In genomic region chr12:49109631-49110172, GRCh38 we compare ENCODE assay signal across 8 cellular contexts. TPM values are rescaled to one million over a fixed set of nuclear protein-coding genes. Genes with fewer than 3 reads are reported as not detected.
DNase-seq lines count a peak whose midpoint lies in the region; ATAC-seq and TF ChIP-seq lines count a peak whose summit lies in the region.

No MANE protein-coding gene starts in this region.

- peak overlapping the region; percentile 94 for H3K4me3 Mint-ChIP-seq in activated CD8-positive, alpha-beta memory T cell treated with anti-CD3 and anti-CD28 coated beads, Interleukin-2, amount 10 ng/mL, durations not matched to agents 7 days and 5 days
- peak overlapping the region; percentile 93 to 100 (median 98) for H3K4me3 Mint-ChIP-seq in brain

- H3K4me1 ChIP-seq in lower lobe of right lung (peaks cover 52% of the 10 kb centered on the region), transverse colon (peaks cover 24 to 47% (median 36%) of the 10 kb centered on the region in 4 donors)

- peaks cover 26% of the 10 kb centered on the region for H3K36me3 ChIP-seq in lower lobe of right lung
- H3K36me3 ChIP-seq in transverse colon, result peaks cover 0 to 6% (median 0%) of the 10 kb centered on the region in 4 donors

- ATAC-seq in activated CD8-positive, alpha-beta memory T cell treated with anti-CD3 and anti-CD28 coated beads, Interleukin-2, amount 10 ng/mL, durations not matched to agents 7 days and 5 days, result no peak
- ATAC-seq in lower lobe of right lung (peak; percentile 0 to 8), GM18520 (IDR thresholded peaks at IDR 0.05; ENCODE audit: unreplicated experiment) (no peak), HG03354 (IDR thresholded peaks at IDR 0.05; ENCODE audit: poor library complexity, severe bottlenecking, unreplicated experiment) (no peak)

- H3K36me3 Mint-ChIP-seq in activated CD8-positive, alpha-beta memory T cell treated with anti-CD3 and anti-CD28 coated beads, Interleukin-2, amount 10 ng/mL, durations not matched to agents 7 days and 5 days, result no peaks in the 10 kb centered on the region
- peaks cover 28% of the 10 kb centered on the region for H3K36me3 Mint-ChIP-seq in brain

- H3K9me3 ChIP-seq in lower lobe of right lung (no peaks in the 10 kb centered on the region), transverse colon (no peaks in the 10 kb centered on the region)

- H3K27me3 ChIP-seq in lower lobe of right lung (ENCODE audit: low read depth) (no peaks in the 10 kb centered on the region), transverse colon (no peaks in the 10 kb centered on the region)

- DNase-seq in activated CD8-positive, alpha-beta memory T cell treated with anti-CD3 and anti-CD28 coated beads, Interleukin-2, amount 10 ng/mL, durations not matched to agents 7 days and 5 days, result no peak
- DNase-seq in activated CD8-positive, alpha-beta memory T cell treated with anti-CD3 and anti-CD28 coated beads for 24 hours, result no peak
- DNase-seq in lower lobe of right lung (no peak), transverse colon (no peak), DMS153 treated with DMSO at 0.1 percent for 48 hours (lab: John Stamatoyannopoulos, UW; ENCODE audit: unreplicated experiment) (no peak)

- peak overlapping the region; percentile 83 for H3K27ac Mint-ChIP-seq in activated CD8-positive, alpha-beta memory T cell treated with anti-CD3 and anti-CD28 coated beads, Interleukin-2, amount 10 ng/mL, durations not matched to agents 7 days and 5 days
- H3K27ac Mint-ChIP-seq in brain, result peak overlapping the region; percentile 99 to 100 (median 99)

- H3K4me1 Mint-ChIP-seq in activated CD8-positive, alpha-beta memory T cell treated with anti-CD3 and anti-CD28 coated beads, Interleukin-2, amount 10 ng/mL, durations not matched to agents 7 days and 5 days, result peaks cover 28% of the 10 kb centered on the region
- H3K4me1 Mint-ChIP-seq in brain, result peaks cover 51% of the 10 kb centered on the region

- CTCF ChIA-PET in activated CD8-positive, alpha-beta memory T cell treated with anti-CD3 and anti-CD28 coated beads, Interleukin-2, amount 10 ng/mL, durations not matched to agents 7 days and 5 days (lab: Charles Lee), result interaction anchor here (0.9 to 9.4 kb wide), 12 partner anchors 8 to 314 kb away, joined by 3 to 80 read pairs (median 9); partner anchors contain the start of genes DHH and TUBA1B

- TF ChIP-seq CTCF in brain (conservative IDR thresholded peaks at IDR 0.05) (no peak), lower lobe of right lung (IDR thresholded peaks at IDR 0.05) (no peak), transverse colon (IDR thresholded peaks at IDR 0.05) (no peak)

- no peak for TF ChIP-seq POLR2A in transverse colon (IDR thresholded peaks at IDR 0.05)

- H3K9me3 Mint-ChIP-seq in activated CD8-positive, alpha-beta memory T cell treated with anti-CD3 and anti-CD28 coated beads, Interleukin-2, amount 10 ng/mL, durations not matched to agents 7 days and 5 days (ENCODE audit: low read depth), result no peaks in the 10 kb centered on the region
- H3K9me3 Mint-ChIP-seq in brain, result peaks cover 0 to 3% (median 0%) of the 10 kb centered on the region in 5 experiments

- H3K27ac ChIP-seq in lower lobe of right lung (peak overlapping the region; percentile 95), transverse colon (peak overlapping the region; percentile 96 to 99 (median 97))

- TF ChIP-seq EP300 in transverse colon (IDR thresholded peaks at IDR 0.05; ENCODE audit: low read depth), result no peak

- WGBS in transverse colon (ENCODE audit: low coverage in 1 of 2), 2 donors, result 15 to 17% methylated on average over 1 to 10 of the region's 10 CpGs

- in situ Hi-C loops in transverse colon (cut with MboI; ENCODE audit: low pct_ligation_motif_present in 1 of 4, low pct_unique_long_range_greater_than_20kb in 1 of 4, low sequenced_read_pairs in 3 of 4), result no loop called here

- intact Hi-C loops in lower lobe of right lung (cut with DNase I) (no loop called here), transverse colon (cut with DNase I; ENCODE audit: low total_unique reads) (no loop called here)

- H3K27me3 Mint-ChIP-seq in activated CD8-positive, alpha-beta memory T cell treated with anti-CD3 and anti-CD28 coated beads, Interleukin-2, amount 10 ng/mL, durations not matched to agents 7 days and 5 days, result no peaks in the 10 kb centered on the region
- peaks cover 21% of the 10 kb centered on the region for H3K27me3 Mint-ChIP-seq in brain

- H3K4me3 ChIP-seq in lower lobe of right lung, result peak overlapping the region; percentile 82
- H3K4me3 ChIP-seq in transverse colon, result peak overlapping the region; percentile 64 to 92 (median 88)

RNA-seq across cellular contexts. Expression of gene LMBR1L, which starts 0.9 kb away (rescaled TPM):
- 10 to 100 TPM; 46.9 to 53.4 TPM for total RNA-seq in activated CD8-positive, alpha-beta memory T cell treated with anti-CD3 and anti-CD28 coated beads, Interleukin-2, amount 10 ng/mL, durations not matched to agents 7 days and 5 days
- 13.9 TPM for polyA plus RNA-seq in brain (ENCODE audit: insufficient read depth, low read depth, low replicate concordance)
- total RNA-seq in lower lobe of right lung (61.7 TPM), transverse colon (100 to 1,000 TPM in 1 of 4 donors, 10 to 100 TPM in 3; 72.6 to 125 (median 82.1) TPM)

RNA-seq across cellular contexts. Expression of gene DHH, which starts 15.1 kb away (rescaled TPM):
- total RNA-seq in activated CD8-positive, alpha-beta memory T cell treated with anti-CD3 and anti-CD28 coated beads, Interleukin-2, amount 10 ng/mL, durations not matched to agents 7 days and 5 days, result under 1 TPM in 1 of 2 experiments, not detected in 1; 0.15 TPM
- polyA plus RNA-seq in brain (ENCODE audit: insufficient read depth, low read depth, low replicate concordance), result 0.15 TPM
- 1.5 TPM for total RNA-seq in lower lobe of right lung
- under 1 TPM in 2 of 4 donors, not detected in 2; 0.27 to 0.32 TPM for total RNA-seq in transverse colon

RNA-seq across cellular contexts. Expression of gene TUBA1B, which starts 21.5 kb away (rescaled TPM):
- total RNA-seq in activated CD8-positive, alpha-beta memory T cell treated with anti-CD3 and anti-CD28 coated beads, Interleukin-2, amount 10 ng/mL, durations not matched to agents 7 days and 5 days, result 1,000 to 10,000 TPM; 1,970 to 2,009 TPM
- 3,807 TPM for polyA plus RNA-seq in brain (ENCODE audit: insufficient read depth, low read depth, low replicate concordance)
- total RNA-seq in lower lobe of right lung, result 575 TPM
- 100 to 1,000 TPM; 219 to 390 (median 319) TPM for total RNA-seq in transverse colon

RNA-seq across cellular contexts. Expression of gene RHEBL1, which starts 39.9 kb away (rescaled TPM):
- 10 to 100 TPM; 14.9 to 15.1 TPM for total RNA-seq in activated CD8-positive, alpha-beta memory T cell treated with anti-CD3 and anti-CD28 coated beads, Interleukin-2, amount 10 ng/mL, durations not matched to agents 7 days and 5 days
- polyA plus RNA-seq in brain (ENCODE audit: insufficient read depth, low read depth, low replicate concordance), result 5.9 TPM
- total RNA-seq in lower lobe of right lung (1.5 TPM), transverse colon (not detected)

RNA-seq across cellular contexts. Expression of gene KMT2D, which starts 49.1 kb away (rescaled TPM):
- 100 to 1,000 TPM; 107 to 132 TPM for total RNA-seq in activated CD8-positive, alpha-beta memory T cell treated with anti-CD3 and anti-CD28 coated beads, Interleukin-2, amount 10 ng/mL, durations not matched to agents 7 days and 5 days
- polyA plus RNA-seq in brain (ENCODE audit: insufficient read depth, low read depth, low replicate concordance), result 32.0 TPM
- total RNA-seq in lower lobe of right lung (114 TPM), transverse colon (100 to 1,000 TPM in 1 of 4 donors, 10 to 100 TPM in 3; 50.0 to 351 (median 78.0) TPM)

Comparison
In these comparisons a context has a peak if more than half of its experiments do, and no peak if none do; other contexts are left out.
1. ATAC-seq: peak in lower lobe of right lung (2 of 2); none in activated CD8-positive, alpha-beta memory T cell treated with anti-CD3 and anti-CD28 coated beads, Interleukin-2, amount 10 ng/mL, durations not matched to agents 7 days and 5 days (single experiment), GM18520 (single experiment) and HG03354 (single experiment).